In the genomic region with DNA sequence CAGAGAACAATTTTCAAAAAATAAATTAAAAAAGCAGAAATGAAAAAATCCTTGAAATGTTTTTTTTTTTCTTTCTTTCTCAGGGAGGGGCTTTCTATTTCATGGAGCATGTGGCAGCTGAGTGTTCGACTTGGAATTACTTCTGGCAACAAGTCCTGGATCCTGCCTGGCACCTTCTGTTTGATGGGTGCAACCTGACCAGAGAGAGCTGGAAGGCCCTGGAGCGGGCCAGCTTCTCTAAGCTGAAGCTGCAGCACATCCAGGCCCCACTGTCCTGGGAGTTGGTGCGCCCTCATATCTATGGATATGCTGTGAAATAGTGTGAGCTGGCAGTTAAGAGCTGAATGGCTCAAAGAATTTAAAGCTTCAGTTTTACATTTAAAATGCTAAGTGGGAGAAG, we compare ENCODE assay signal across 1 cellular context.
TF ChIP-seq lines count a peak whose summit lies in the region.

No MANE protein-coding gene starts in this region.

TF ChIP-seq in WTC11, 78 proteins besides CTCF, POLR2A, EP300 and RAD21 (continued from another document):
- TF ChIP-seq, protein P1, sequence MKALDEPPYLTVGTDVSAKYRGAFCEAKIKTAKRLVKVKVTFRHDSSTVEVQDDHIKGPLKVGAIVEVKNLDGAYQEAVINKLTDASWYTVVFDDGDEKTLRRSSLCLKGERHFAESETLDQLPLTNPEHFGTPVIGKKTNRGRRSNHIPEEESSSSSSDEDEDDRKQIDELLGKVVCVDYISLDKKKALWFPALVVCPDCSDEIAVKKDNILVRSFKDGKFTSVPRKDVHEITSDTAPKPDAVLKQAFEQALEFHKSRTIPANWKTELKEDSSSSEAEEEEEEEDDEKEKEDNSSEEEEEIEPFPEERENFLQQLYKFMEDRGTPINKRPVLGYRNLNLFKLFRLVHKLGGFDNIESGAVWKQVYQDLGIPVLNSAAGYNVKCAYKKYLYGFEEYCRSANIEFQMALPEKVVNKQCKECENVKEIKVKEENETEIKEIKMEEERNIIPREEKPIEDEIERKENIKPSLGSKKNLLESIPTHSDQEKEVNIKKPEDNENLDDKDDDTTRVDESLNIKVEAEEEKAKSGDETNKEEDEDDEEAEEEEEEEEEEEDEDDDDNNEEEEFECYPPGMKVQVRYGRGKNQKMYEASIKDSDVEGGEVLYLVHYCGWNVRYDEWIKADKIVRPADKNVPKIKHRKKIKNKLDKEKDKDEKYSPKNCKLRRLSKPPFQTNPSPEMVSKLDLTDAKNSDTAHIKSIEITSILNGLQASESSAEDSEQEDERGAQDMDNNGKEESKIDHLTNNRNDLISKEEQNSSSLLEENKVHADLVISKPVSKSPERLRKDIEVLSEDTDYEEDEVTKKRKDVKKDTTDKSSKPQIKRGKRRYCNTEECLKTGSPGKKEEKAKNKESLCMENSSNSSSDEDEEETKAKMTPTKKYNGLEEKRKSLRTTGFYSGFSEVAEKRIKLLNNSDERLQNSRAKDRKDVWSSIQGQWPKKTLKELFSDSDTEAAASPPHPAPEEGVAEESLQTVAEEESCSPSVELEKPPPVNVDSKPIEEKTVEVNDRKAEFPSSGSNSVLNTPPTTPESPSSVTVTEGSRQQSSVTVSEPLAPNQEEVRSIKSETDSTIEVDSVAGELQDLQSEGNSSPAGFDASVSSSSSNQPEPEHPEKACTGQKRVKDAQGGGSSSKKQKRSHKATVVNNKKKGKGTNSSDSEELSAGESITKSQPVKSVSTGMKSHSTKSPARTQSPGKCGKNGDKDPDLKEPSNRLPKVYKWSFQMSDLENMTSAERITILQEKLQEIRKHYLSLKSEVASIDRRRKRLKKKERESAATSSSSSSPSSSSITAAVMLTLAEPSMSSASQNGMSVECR (CRISPR knock-in tag; IDR thresholded peaks at IDR 0.05; ENCODE audit: borderline replicate concordance), result no peak
- TF ChIP-seq, protein P2, sequence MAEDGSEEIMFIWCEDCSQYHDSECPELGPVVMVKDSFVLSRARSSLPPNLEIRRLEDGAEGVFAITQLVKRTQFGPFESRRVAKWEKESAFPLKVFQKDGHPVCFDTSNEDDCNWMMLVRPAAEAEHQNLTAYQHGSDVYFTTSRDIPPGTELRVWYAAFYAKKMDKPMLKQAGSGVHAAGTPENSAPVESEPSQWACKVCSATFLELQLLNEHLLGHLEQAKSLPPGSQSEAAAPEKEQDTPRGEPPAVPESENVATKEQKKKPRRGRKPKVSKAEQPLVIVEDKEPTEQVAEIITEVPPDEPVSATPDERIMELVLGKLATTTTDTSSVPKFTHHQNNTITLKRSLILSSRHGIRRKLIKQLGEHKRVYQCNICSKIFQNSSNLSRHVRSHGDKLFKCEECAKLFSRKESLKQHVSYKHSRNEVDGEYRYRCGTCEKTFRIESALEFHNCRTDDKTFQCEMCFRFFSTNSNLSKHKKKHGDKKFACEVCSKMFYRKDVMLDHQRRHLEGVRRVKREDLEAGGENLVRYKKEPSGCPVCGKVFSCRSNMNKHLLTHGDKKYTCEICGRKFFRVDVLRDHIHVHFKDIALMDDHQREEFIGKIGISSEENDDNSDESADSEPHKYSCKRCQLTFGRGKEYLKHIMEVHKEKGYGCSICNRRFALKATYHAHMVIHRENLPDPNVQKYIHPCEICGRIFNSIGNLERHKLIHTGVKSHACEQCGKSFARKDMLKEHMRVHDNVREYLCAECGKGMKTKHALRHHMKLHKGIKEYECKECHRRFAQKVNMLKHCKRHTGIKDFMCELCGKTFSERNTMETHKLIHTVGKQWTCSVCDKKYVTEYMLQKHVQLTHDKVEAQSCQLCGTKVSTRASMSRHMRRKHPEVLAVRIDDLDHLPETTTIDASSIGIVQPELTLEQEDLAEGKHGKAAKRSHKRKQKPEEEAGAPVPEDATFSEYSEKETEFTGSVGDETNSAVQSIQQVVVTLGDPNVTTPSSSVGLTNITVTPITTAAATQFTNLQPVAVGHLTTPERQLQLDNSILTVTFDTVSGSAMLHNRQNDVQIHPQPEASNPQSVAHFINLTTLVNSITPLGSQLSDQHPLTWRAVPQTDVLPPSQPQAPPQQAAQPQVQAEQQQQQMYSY (CRISPR knock-in tag; IDR thresholded peaks at IDR 0.05), result no peak
